Comparison of ENCODE assay signal across 17 cellular contexts in the genomic region with DNA sequence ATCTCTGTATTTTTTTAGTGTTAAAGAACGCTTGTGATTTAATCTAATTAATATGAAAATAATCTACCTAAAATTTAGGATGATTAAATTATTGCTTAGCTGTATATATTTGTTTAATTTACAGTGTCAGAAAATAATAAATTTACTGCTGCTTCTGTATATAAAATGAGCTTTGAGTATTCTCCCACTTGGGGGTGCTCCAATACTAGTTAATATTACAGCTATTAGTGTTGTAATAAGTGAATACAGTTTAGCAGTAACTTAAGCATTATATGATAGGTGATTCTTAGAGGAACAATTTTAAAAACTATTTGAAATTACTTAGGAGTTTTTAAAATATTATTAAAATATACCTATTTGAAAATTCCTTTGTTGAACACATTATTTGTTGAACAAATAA.
DNase-seq lines count a peak whose midpoint lies in the region; ATAC-seq and TF ChIP-seq lines count a peak whose summit lies in the region.
"Had no signal": no experiment of that assay in that cellular context is flagged by ENCODE, and none has a peak within 500 bp of the region (broad histone marks: within the 10 kb centered on the region; RNA-seq: fewer than 3 reads in every experiment).

No MANE protein-coding gene starts in this region.

- H3K4me2 ChIP-seq in SK-N-SH: no peak overlapping the region
- H3K4me2 ChIP-seq in OCI-LY7 (ENCODE audit: low read length): no peak overlapping the region

- 89% methylated on average over 1 of the region's 1 CpG for WGBS in SK-N-SH (ENCODE audit: low lambda C conversion rate)

- H3K36me3 ChIP-seq in SK-N-SH (replicated peaks in 1 of 2; ENCODE audit: control insufficient read depth in 1 of 2, insufficient read depth in 2 of 2, low read length in 1 of 2) (peaks cover 75 to 78% of the 10 kb centered on the region in 2 experiments), OCI-LY7 (ENCODE audit: insufficient read depth, low read length) (peaks cover 98% of the 10 kb centered on the region)

- H3K27me3 ChIP-seq in SK-N-SH (ENCODE audit: insufficient read depth): no peaks in the 10 kb centered on the region
- no peaks in the 10 kb centered on the region for H3K27me3 ChIP-seq in foreskin keratinocyte

- H3K79me2 ChIP-seq in SK-N-SH (ENCODE audit: insufficient read depth): no peaks in the 10 kb centered on the region; the same call in 1 of the 2 replicates
- H3K79me2 ChIP-seq in OCI-LY7 (ENCODE audit: insufficient read depth, low read depth, low read length): no peaks in the 10 kb centered on the region

- no peak for DNase-seq in SK-N-SH
- DNase-seq in OCI-LY7 (ENCODE audit: low spot score): no peak
- no peak for DNase-seq in foreskin keratinocyte
- no peak for DNase-seq in type B pancreatic cell (ENCODE audit: extremely low spot score, unreplicated experiment)
- DNase-seq in activated CD4-positive, alpha-beta T cell treated with anti-CD3 and anti-CD28 coated beads for 1 hour: no peak
- DNase-seq in GM10266 (ENCODE audit: extremely low spot score): no peak
- DNase-seq in HuH-7.5 (ENCODE audit: low spot score): no peak
- DNase-seq: activated CD4-positive, CD25-positive, alpha-beta regulatory T cell treated with anti-CD3 and anti-CD28 coated beads, Interleukin-2, amount 50 U/mL, for 72 hours; H7; hypothalamus; NCI-H774; stimulated activated naive B cell treated with anti-CD40 and anti-IgM and Interleukin-4, amounts not matched to agents 10 μg/mL and 1 μg/mL and 100 μg/mL, for 72 hours; T1000 had no signal

- CTCF ChIA-PET in SK-N-SH (lab: Yijun Ruan, JAX) (interaction anchor here (0.7 to 7.9 kb wide), 7 partner anchors 12 to 177 kb away, joined by 3 to 118 read pairs (median 4); no protein-coding TSS in a partner anchor), OCI-LY7 (lab: Charles Lee; ENCODE audit: unreplicated experiment) (no interaction called here)

- peaks cover 6% of the 10 kb centered on the region in 2 experiments; a peak in 3 of 4 replicates for H3K4me1 ChIP-seq in SK-N-SH (ENCODE audit: control insufficient read depth in 1 of 2, insufficient read depth in 2 of 2, low read depth in 1 of 2, low read length in 1 of 2)
- H3K4me1 ChIP-seq in OCI-LY7 (ENCODE audit: insufficient read depth, low read length, poor library complexity, severe bottlenecking): peaks cover 6% of the 10 kb centered on the region
- H3K4me1 ChIP-seq in foreskin keratinocyte: no peaks in the 10 kb centered on the region

- H3K27me3 Mint-ChIP-seq in type B pancreatic cell: no peaks in the 10 kb centered on the region
- H3K27me3 Mint-ChIP-seq: CD4-positive, alpha-beta memory T cell; IgD-negative memory B cell; stimulated activated naive B cell treated with anti-CD40 and anti-IgM and Interleukin-4, amounts not matched to agents 10 μg/mL and 1 μg/mL and 100 μg/mL, for 72 hours had no signal

- peaks cover 9% of the 10 kb centered on the region for H3K4me1 Mint-ChIP-seq in type B pancreatic cell (ENCODE audit: unreplicated experiment)
- H3K4me1 Mint-ChIP-seq: stimulated activated naive B cell treated with anti-CD40 and anti-IgM and Interleukin-4, amounts not matched to agents 10 μg/mL and 1 μg/mL and 100 μg/mL, for 72 hours had no signal

- no peak overlapping the region for H3K4me3 ChIP-seq in SK-N-SH (ENCODE audit: low read depth in 2 of 2, low read length in 1 of 2)
- no peak overlapping the region for H3K4me3 ChIP-seq in OCI-LY7 (ENCODE audit: low read depth, low read length, poor library complexity, severe bottlenecking)

- peak; percentile 33 for TF ChIP-seq CTCF in SK-N-SH (IDR thresholded peaks at IDR 0.05)
- peak; percentile 55 for TF ChIP-seq CTCF in OCI-LY7 (conservative IDR thresholded peaks at IDR 0.05; ENCODE audit: low read length)
- peak; percentile 43 for TF ChIP-seq CTCF in foreskin keratinocyte (conservative IDR thresholded peaks at IDR 0.05)
- TF ChIP-seq CTCF in type B pancreatic cell (conservative IDR thresholded peaks at IDR 0.05): peak; percentile 34
- TF ChIP-seq CTCF in GM10266 (IDR thresholded peaks at IDR 0.05; ENCODE audit: control insufficient read depth, insufficient read depth, low read depth, missing control alignments): no peak

- H3K9me3 Mint-ChIP-seq in type B pancreatic cell: no peaks in the 10 kb centered on the region
- H3K9me3 Mint-ChIP-seq: CD4-positive, alpha-beta memory T cell; IgD-negative memory B cell; nephron; stimulated activated naive B cell treated with anti-CD40 and anti-IgM and Interleukin-4, amounts not matched to agents 10 μg/mL and 1 μg/mL and 100 μg/mL, for 72 hours had no signal

- H3K9me2 ChIP-seq in SK-N-SH: no peaks in the 10 kb centered on the region
- H3K9me2 ChIP-seq in OCI-LY7 (ENCODE audit: insufficient read depth, low read length): no peaks in the 10 kb centered on the region

- no peak for ATAC-seq in SK-N-SH treated with all-trans-retinoic acid at 6 μM for 48 hours
- no peak for ATAC-seq in foreskin keratinocyte
- ATAC-seq: stimulated activated naive B cell treated with anti-CD40 and anti-IgM and Interleukin-4, amounts not matched to agents 10 μg/mL and 1 μg/mL and 100 μg/mL, for 72 hours had no signal

- no peak overlapping the region for H3K9ac ChIP-seq in SK-N-SH

- H3K36me3 Mint-ChIP-seq in type B pancreatic cell: peaks cover 16% of the 10 kb centered on the region

- peaks cover 32% of the 10 kb centered on the region for H3F3A ChIP-seq in SK-N-SH (replicated peaks; ENCODE audit: insufficient read depth)

- no peaks in the 10 kb centered on the region for H4K20me1 ChIP-seq in SK-N-SH (ENCODE audit: insufficient read depth)
- H4K20me1 ChIP-seq in OCI-LY7 (ENCODE audit: insufficient read depth, low read length): peaks cover 8% of the 10 kb centered on the region; the same call in 1 of the 2 replicates

- no peak for TF ChIP-seq EP300 in SK-N-SH (IDR thresholded peaks at IDR 0.05; ENCODE audit: borderline replicate concordance in 1 of 2, low read depth in 1 of 2, low read length in 1 of 2)

- no peak overlapping the region for H3K27ac Mint-ChIP-seq in type B pancreatic cell
- H3K27ac Mint-ChIP-seq: IgD-negative memory B cell; nephron; stimulated activated naive B cell treated with anti-CD40 and anti-IgM and Interleukin-4, amounts not matched to agents 10 μg/mL and 1 μg/mL and 100 μg/mL, for 72 hours had no signal

- H3K4me3 Mint-ChIP-seq in type B pancreatic cell: no peak overlapping the region
- H3K4me3 Mint-ChIP-seq: CD4-positive, alpha-beta memory T cell; IgD-negative memory B cell; nephron; stimulated activated naive B cell treated with anti-CD40 and anti-IgM and Interleukin-4, amounts not matched to agents 10 μg/mL and 1 μg/mL and 100 μg/mL, for 72 hours had no signal

- POLR2A ChIA-PET in SK-N-SH (lab: Yijun Ruan, JAX): no interaction called here
- POLR2A ChIA-PET in OCI-LY7 (lab: Charles Lee): interaction anchor here (0.7 kb wide), 2 partner anchors 21 to 29 kb away, joined by 3 to 4 read pairs; no protein-coding TSS in a partner anchor

- no TSS peak for BruUV-seq in OCI-LY7 (replicated peaks; lab: Mats Ljungman, UMichigan)

- 0 out of 2 replicates have a peak, but pooled peaks have one; percentile 18 for TF ChIP-seq RAD21 in SK-N-SH (IDR thresholded peaks at IDR 0.05; ENCODE audit: low read length)

- H3K27ac ChIP-seq in SK-N-SH (ENCODE audit: low read depth in 2 of 2, low read length in 1 of 2) (no peak overlapping the region), OCI-LY7 (ENCODE audit: low read depth, low read length, poor library complexity, severe bottlenecking) (no peak overlapping the region), foreskin keratinocyte (no peak overlapping the region)

- H3K9me3 ChIP-seq in SK-N-SH (no peaks in the 10 kb centered on the region), OCI-LY7 (ENCODE audit: low read length) (no peaks in the 10 kb centered on the region)

- intact Hi-C loops in OCI-LY7 (cut with micrococcal nuclease; ENCODE audit: unreplicated experiment): no loop called here

- H2AFZ ChIP-seq in SK-N-SH (ENCODE audit: low read depth) (no peak overlapping the region), OCI-LY7 (ENCODE audit: low read length) (no peak overlapping the region)

TF ChIP-seq in SK-N-SH, 30 proteins besides CTCF, POLR2A, EP300 and RAD21 (continues in another document):
- no peak for TF ChIP-seq TAF1 (IDR thresholded peaks at IDR 0.05; ENCODE audit: borderline replicate concordance, low read depth, low read length)
- TF ChIP-seq, protein P1, sequence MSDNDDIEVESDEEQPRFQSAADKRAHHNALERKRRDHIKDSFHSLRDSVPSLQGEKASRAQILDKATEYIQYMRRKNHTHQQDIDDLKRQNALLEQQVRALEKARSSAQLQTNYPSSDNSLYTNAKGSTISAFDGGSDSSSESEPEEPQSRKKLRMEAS (IDR thresholded peaks at IDR 0.05; ENCODE audit: low read depth): no peak
- TF ChIP-seq FOXM1 (IDR thresholded peaks at IDR 0.05; ENCODE audit: low read depth): no peak
- TF ChIP-seq FOXJ3 (CRISPR knock-in tag; IDR thresholded peaks at IDR 0.05): no peak
- no peak for TF ChIP-seq NFIC (IDR thresholded peaks at IDR 0.05; ENCODE audit: borderline replicate concordance)

TF ChIP-seq in SK-N-SH treated with all-trans-retinoic acid at 6 μM for 48 hours, 23 proteins besides CTCF, POLR2A, EP300 and RAD21 (continues in another document):
- TF ChIP-seq ZNF8 (CRISPR knock-in tag; IDR thresholded peaks at IDR 0.05) (no peak), OSR1 (CRISPR knock-in tag; IDR thresholded peaks at IDR 0.05) (no peak), ZC3H10 (CRISPR knock-in tag; IDR thresholded peaks at IDR 0.05) (no peak), GLIS3 (CRISPR knock-in tag; IDR thresholded peaks at IDR 0.05) (no peak), PPARA (CRISPR knock-in tag; IDR thresholded peaks at IDR 0.05; ENCODE audit: borderline replicate concordance) (no peak), TCF4 (CRISPR knock-in tag; IDR thresholded peaks at IDR 0.05; ENCODE audit: borderline replicate concordance) (no peak)
- TF ChIP-seq, protein P2, sequence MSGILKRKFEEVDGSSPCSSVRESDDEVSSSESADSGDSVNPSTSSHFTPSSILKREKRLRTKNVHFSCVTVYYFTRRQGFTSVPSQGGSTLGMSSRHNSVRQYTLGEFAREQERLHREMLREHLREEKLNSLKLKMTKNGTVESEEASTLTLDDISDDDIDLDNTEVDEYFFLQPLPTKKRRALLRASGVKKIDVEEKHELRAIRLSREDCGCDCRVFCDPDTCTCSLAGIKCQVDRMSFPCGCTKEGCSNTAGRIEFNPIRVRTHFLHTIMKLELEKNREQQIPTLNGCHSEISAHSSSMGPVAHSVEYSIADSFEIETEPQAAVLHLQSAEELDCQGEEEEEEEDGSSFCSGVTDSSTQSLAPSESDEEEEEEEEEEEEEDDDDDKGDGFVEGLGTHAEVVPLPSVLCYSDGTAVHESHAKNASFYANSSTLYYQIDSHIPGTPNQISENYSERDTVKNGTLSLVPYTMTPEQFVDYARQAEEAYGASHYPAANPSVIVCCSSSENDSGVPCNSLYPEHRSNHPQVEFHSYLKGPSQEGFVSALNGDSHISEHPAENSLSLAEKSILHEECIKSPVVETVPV (CRISPR knock-in tag; IDR thresholded peaks at IDR 0.05): no peak
